Comparison of ENCODE assay signal across 35 cellular contexts in the genomic region with DNA sequence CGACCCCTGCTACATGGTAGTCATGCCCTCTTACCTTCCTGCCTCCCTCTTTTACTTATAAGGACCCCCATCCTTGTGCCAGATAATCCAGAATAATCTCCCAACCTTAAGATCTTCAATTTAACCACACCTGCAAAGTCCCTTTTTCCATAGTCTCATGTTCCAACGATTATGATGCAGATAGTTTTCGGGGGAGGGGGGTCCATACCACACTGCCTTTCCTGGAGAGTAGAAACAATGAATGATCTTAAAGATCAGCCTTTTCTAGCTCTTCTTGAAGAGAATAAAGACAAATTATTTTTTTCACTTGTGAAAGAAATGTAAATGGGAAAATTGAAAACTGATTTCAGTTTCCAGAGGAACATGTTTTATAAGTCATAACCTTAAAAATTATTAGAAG.
"Had no signal": no experiment of that assay in that cellular context is flagged by ENCODE, and none has a peak within 500 bp of the region (broad histone marks: within the 10 kb centered on the region; RNA-seq: fewer than 3 reads in every experiment).

No MANE protein-coding gene starts in this region.

- H3K36me3 Mint-ChIP-seq: activated naive CD4-positive, alpha-beta T cell treated with anti-CD3 and anti-CD28 coated beads, Interleukin-2, amount 10 ng/mL, durations not matched to agents 7 days and 5 days; brain; T-cell had no signal

- ATAC-seq: activated CD8-positive, alpha-beta T cell treated with anti-CD3 and anti-CD28 coated beads, Interleukin-2, amount 10 ng/mL, durations not matched to agents 7 days and 5 days; activated naive CD8-positive, alpha-beta T cell treated with anti-CD3 and anti-CD28 coated beads, Interleukin-2, amount 50 U/mL, for 24 hours; T-cell had no signal

- H3K4me2 ChIP-seq: KMS-11, SK-N-SH had no signal

- H3K36me3 ChIP-seq: SJSA1 had no signal

- H3K9me3 Mint-ChIP-seq: activated naive CD4-positive, alpha-beta T cell treated with anti-CD3 and anti-CD28 coated beads, Interleukin-2, amount 10 ng/mL, durations not matched to agents 7 days and 5 days; activated naive CD8-positive, alpha-beta T cell treated with anti-CD3 and anti-CD28 coated beads, Interleukin-2, amount 50 U/mL, for 24 hours; activated T-cell treated with anti-CD3 and anti-CD28 coated beads, Interleukin-2, amount 50 U/mL, for 24 hours; activated T-helper 1 cell treated with anti-CD3 and anti-CD28 coated beads, Interleukin-12 subunit alpha, Interleukin-12 subunit beta, Interleukin-2, Interleukin-4 antibody, amounts not matched to agents 30 ng/mL and 10 ng/mL and 1 ng/mL, durations not matched to agents 14 hours and 24 hours and 36 hours; T-cell had no signal

- H3K4me3 Mint-ChIP-seq: activated CD8-positive, alpha-beta T cell treated with anti-CD3 and anti-CD28 coated beads, Interleukin-2, amount 10 ng/mL, durations not matched to agents 7 days and 5 days; activated naive CD4-positive, alpha-beta T cell treated with anti-CD3 and anti-CD28 coated beads, Interleukin-2, amount 10 ng/mL, durations not matched to agents 7 days and 5 days; activated naive CD8-positive, alpha-beta T cell; activated naive CD8-positive, alpha-beta T cell treated with anti-CD3 and anti-CD28 coated beads, Interleukin-2, amount 50 U/mL, for 24 hours; activated T-cell treated with anti-CD3 and anti-CD28 coated beads, Interleukin-2, amount 50 U/mL, for 24 hours; activated T-helper 1 cell treated with anti-CD3 and anti-CD28 coated beads, Interleukin-12 subunit alpha, Interleukin-12 subunit beta, Interleukin-2, Interleukin-4 antibody, amounts not matched to agents 30 ng/mL and 10 ng/mL and 1 ng/mL, durations not matched to agents 14 hours and 24 hours and 36 hours; T-cell had no signal

- H3K9ac ChIP-seq: KMS-11, SK-N-SH had no signal

- DNase-seq: activated CD4-positive, alpha-beta T cell treated with anti-CD3 and anti-CD28 coated beads for 1 hour; activated CD4-positive, alpha-beta T cell treated with anti-CD3 and anti-CD28 coated beads for 48 hours; activated CD4-positive, alpha-beta T cell treated with anti-CD3 and anti-CD28 coated beads, Interleukin-2, amount 50 U/mL, for 48 hours; activated CD4-positive, CD25-positive, alpha-beta regulatory T cell; activated CD8-positive, alpha-beta T cell treated with anti-CD3 and anti-CD28 coated beads, Interleukin-2, amount 10 ng/mL, durations not matched to agents 7 days and 5 days; activated naive CD4-positive, alpha-beta T cell treated with anti-CD3 and anti-CD28 coated beads, Interleukin-2, amount 10 ng/mL, durations not matched to agents 7 days and 5 days; activated naive CD8-positive, alpha-beta T cell treated with anti-CD3 and anti-CD28 coated beads, Interleukin-2, amount 50 U/mL, for 24 hours; activated T-cell treated with anti-CD3 and anti-CD28 coated beads, Interleukin-2, amount 50 U/mL, for 24 hours; anterior cingulate cortex; caudate nucleus; cerebellar nuclear complex; MM.1S; MV-4-11; NCI-H1092; NCI-H1436 treated with DMSO at 0.1 percent for 48 hours; NCI-H187; NCI-H2029 treated with DMSO at 0.1 percent for 48 hours; NCI-H2107; NCI-H2171; NCI-H510A; NCI-H526; NCI-H748 treated with DMSO at 0.1 percent for 48 hours; NK-92 treated with Interleukin-12 subunit alpha and Interleukin-12 subunit beta, amount 100 ng/mL, for 24 hours; OCI-M1; SHP77; SK-N-SH; T-cell; T-helper 2 cell; T-helper 9 cell had no signal

- H3K9me3 ChIP-seq: SJSA1, SK-N-SH had no signal

- H3K27ac Mint-ChIP-seq: activated CD8-positive, alpha-beta T cell treated with anti-CD3 and anti-CD28 coated beads, Interleukin-2, amount 10 ng/mL, durations not matched to agents 7 days and 5 days; activated naive CD4-positive, alpha-beta T cell treated with anti-CD3 and anti-CD28 coated beads, Interleukin-2, amount 10 ng/mL, durations not matched to agents 7 days and 5 days; activated naive CD8-positive, alpha-beta T cell; activated naive CD8-positive, alpha-beta T cell treated with anti-CD3 and anti-CD28 coated beads, Interleukin-2, amount 50 U/mL, for 24 hours; activated T-cell treated with anti-CD3 and anti-CD28 coated beads, Interleukin-2, amount 50 U/mL, for 24 hours; activated T-helper 1 cell treated with anti-CD3 and anti-CD28 coated beads, Interleukin-12 subunit alpha, Interleukin-12 subunit beta, Interleukin-2, Interleukin-4 antibody, amounts not matched to agents 30 ng/mL and 10 ng/mL and 1 ng/mL, durations not matched to agents 14 hours and 24 hours and 36 hours; brain; T-cell had no signal

- H3K27me3 ChIP-seq: SJSA1 had no signal

- H3K27me3 Mint-ChIP-seq: activated naive CD8-positive, alpha-beta T cell; activated T-cell treated with anti-CD3 and anti-CD28 coated beads, Interleukin-2, amount 50 U/mL, for 24 hours; T-cell had no signal

- H3K27ac ChIP-seq: KMS-11, SJSA1, VCaP had no signal

- H3K4me3 ChIP-seq: SJSA1 had no signal
